Comparison of ENCODE assay signal across 12 cellular contexts in the genomic region with DNA sequence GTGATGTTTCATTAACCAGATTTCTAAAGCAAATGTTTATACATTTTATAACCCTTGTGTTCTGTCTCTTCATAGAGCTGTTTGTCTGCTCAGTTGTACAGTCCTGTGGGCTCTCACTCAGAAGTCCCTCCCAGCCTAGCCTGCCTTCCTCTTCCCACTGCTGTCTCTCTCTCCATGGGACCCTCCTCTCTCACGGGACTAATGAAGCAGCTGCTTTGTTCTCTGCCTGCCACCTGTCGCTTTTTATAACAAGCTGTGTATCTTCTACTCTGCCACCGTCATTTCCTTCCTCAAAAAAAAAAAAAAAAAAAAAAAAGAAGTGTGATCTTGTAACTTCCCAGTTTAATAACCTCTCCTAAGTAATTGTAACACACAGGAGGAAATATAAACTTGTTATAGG.
DNase-seq lines count a peak whose midpoint lies in the region; ATAC-seq, FAIRE-seq and TF ChIP-seq lines count a peak whose summit lies in the region.
"Had no signal": no experiment of that assay in that cellular context is flagged by ENCODE, and none has a peak within 500 bp of the region (broad histone marks: within the 10 kb centered on the region; RNA-seq: fewer than 3 reads in every experiment).

No MANE protein-coding gene starts in this region.

- H3K4me3 Mint-ChIP-seq in astrocyte (ENCODE audit: unreplicated experiment) = no peak overlapping the region
- no peak overlapping the region for H3K4me3 Mint-ChIP-seq in nephron progenitor cell
- H3K4me3 Mint-ChIP-seq: activated CD8-positive, alpha-beta T cell treated with anti-CD3 and anti-CD28 coated beads, Interleukin-2, amount 10 ng/mL, durations not matched to agents 7 days and 5 days had no signal

- no peaks in the 10 kb centered on the region for H3K27me3 Mint-ChIP-seq in astrocyte (ENCODE audit: low read depth, unreplicated experiment)
- peaks cover 5% of the 10 kb centered on the region for H3K27me3 Mint-ChIP-seq in nephron progenitor cell (ENCODE audit: low read depth, poor library complexity)

- peak overlapping the region; percentile 79 for H3K27ac Mint-ChIP-seq in astrocyte (ENCODE audit: unreplicated experiment)
- peak overlapping the region; percentile 82 for H3K27ac Mint-ChIP-seq in nephron progenitor cell
- H3K27ac Mint-ChIP-seq: activated CD8-positive, alpha-beta T cell treated with anti-CD3 and anti-CD28 coated beads, Interleukin-2, amount 10 ng/mL, durations not matched to agents 7 days and 5 days had no signal

- H3K36me3 ChIP-seq in DND-41 (ENCODE audit: insufficient read depth, low read length) (peaks cover 24% of the 10 kb centered on the region; the same call in 1 of the 2 replicates), astrocyte (ENCODE audit: insufficient read depth, low read length) (no peaks in the 10 kb centered on the region)
- H3K36me3 ChIP-seq: ovary had no signal

- no peak overlapping the region for H2AFZ ChIP-seq in DND-41 (ENCODE audit: low read depth, low read length)
- H2AFZ ChIP-seq in astrocyte (ENCODE audit: low read depth, low read length) = no peak overlapping the region

- peak; percentile 88 for ATAC-seq in DND-41 (ENCODE audit: insufficient read depth, low read depth)
- ATAC-seq: activated CD8-positive, alpha-beta T cell treated with anti-CD3 and anti-CD28 coated beads, Interleukin-2, amount 10 ng/mL, durations not matched to agents 7 days and 5 days had no signal

- H3K9me3 Mint-ChIP-seq in astrocyte (ENCODE audit: unreplicated experiment) = peaks cover 14% of the 10 kb centered on the region
- peaks cover 29% of the 10 kb centered on the region for H3K9me3 Mint-ChIP-seq in nephron progenitor cell

- H3K9me3 ChIP-seq in DND-41 (ENCODE audit: insufficient read depth, low read length, severe bottlenecking) (peaks cover 10% of the 10 kb centered on the region), astrocyte (ENCODE audit: insufficient read depth, low read depth, low read length) (peaks cover 4% of the 10 kb centered on the region)
- H3K9me3 ChIP-seq: ovary had no signal

- H3K4me1 ChIP-seq in DND-41 (ENCODE audit: insufficient read depth, low read length) = no peaks in the 10 kb centered on the region
- H3K4me1 ChIP-seq in astrocyte (ENCODE audit: insufficient read depth, low read length) = peaks cover 11% of the 10 kb centered on the region

- H3K9ac ChIP-seq in DND-41 (ENCODE audit: low read depth, low read length) (no peak overlapping the region), astrocyte (ENCODE audit: low read length) (no peak overlapping the region)

- H3K36me3 Mint-ChIP-seq in astrocyte (ENCODE audit: low read depth, unreplicated experiment) = peaks cover 18% of the 10 kb centered on the region
- peaks cover 70% of the 10 kb centered on the region for H3K36me3 Mint-ChIP-seq in nephron progenitor cell (ENCODE audit: low read depth)

- TF ChIP-seq POLR2A in NB4 (IDR thresholded peaks at IDR 0.05; ENCODE audit: extremely low read depth, insufficient read length) = no peak

- H3K27me3 ChIP-seq in DND-41 (ENCODE audit: insufficient read depth, low read length, poor library complexity) = no peaks in the 10 kb centered on the region
- H3K27me3 ChIP-seq in astrocyte (ENCODE audit: insufficient read depth, low read length) = no peaks in the 10 kb centered on the region
- H3K27me3 ChIP-seq: ovary had no signal

- H3K79me2 ChIP-seq in DND-41 (ENCODE audit: insufficient read depth, low read length) = peaks cover 20% of the 10 kb centered on the region
- H3K79me2 ChIP-seq in astrocyte (ENCODE audit: insufficient read depth, low read length) = no peaks in the 10 kb centered on the region

- H3K4me1 Mint-ChIP-seq in astrocyte (ENCODE audit: low read depth, unreplicated experiment) (peaks cover 23% of the 10 kb centered on the region), nephron progenitor cell (no peaks in the 10 kb centered on the region)

- no peak for FAIRE-seq in astrocyte (lab: Jason Lieb, UNC)
- FAIRE-seq: endometrium had no signal

- peak; percentile 51 for DNase-seq in DND-41
- peak; percentile 91 for DNase-seq in NB4 (ENCODE audit: low read depth)
- no peak for DNase-seq in astrocyte (ENCODE audit: low read depth)
- DNase-seq in nephron progenitor cell = no peak
- no peak for DNase-seq in NCI-H1105 (lab: John Stamatoyannopoulos, UW)
- no peak for DNase-seq in central memory CD4-positive, alpha-beta T cell
- no peak for DNase-seq in cerebellar cortex (ENCODE audit: low spot score)
- DNase-seq in stimulated activated CD8-positive, alpha-beta memory T cell treated with anti-CD3 and anti-CD28 coated beads, Interleukin-4, amount 100 ng/mL, for 48 hours = no peak
- DNase-seq: activated CD8-positive, alpha-beta T cell treated with anti-CD3 and anti-CD28 coated beads, Interleukin-2, amount 10 ng/mL, durations not matched to agents 7 days and 5 days; NCI-H226; ovary had no signal

- H3K27ac ChIP-seq in DND-41 (ENCODE audit: low read length) = no peak overlapping the region
- H3K27ac ChIP-seq in astrocyte (ENCODE audit: low read depth, low read length) = no peak overlapping the region
- H3K27ac ChIP-seq: ovary had no signal

- H4K20me1 ChIP-seq in DND-41 (ENCODE audit: insufficient read depth, low read length) (peaks cover 3% of the 10 kb centered on the region; the same call in 1 of the 2 replicates), astrocyte (ENCODE audit: insufficient read depth, low read length) (no peaks in the 10 kb centered on the region)

- H3K4me3 ChIP-seq in DND-41 (ENCODE audit: low read depth in 1 of 2, low read length in 2 of 2) (no peak overlapping the region), NB4 (ENCODE audit: low read depth, low read length) (no peak overlapping the region), astrocyte (ENCODE audit: insufficient read depth, low read depth, low read length) (no peak overlapping the region)
- H3K4me3 ChIP-seq: ovary had no signal

- TF ChIP-seq CTCF in DND-41 (IDR thresholded peaks at IDR 0.05; ENCODE audit: borderline replicate concordance, extremely low read depth, low read length, poor library complexity, severe bottlenecking) (no peak), NB4 (IDR thresholded peaks at IDR 0.05; ENCODE audit: low read depth, low read length) (no peak), astrocyte (IDR thresholded peaks at IDR 0.05; ENCODE audit: insufficient read depth, low read depth, low read length) (no peak), nephron progenitor cell (IDR thresholded peaks at IDR 0.05) (no peak)

- no peak overlapping the region for H3K4me2 ChIP-seq in DND-41 (ENCODE audit: insufficient read depth, low read length)
- H3K4me2 ChIP-seq in astrocyte (ENCODE audit: low read length) = no peak overlapping the region

Comparison
In these comparisons a context has a peak if more than half of its experiments do, and no peak if none do; other contexts are left out.
1. DNase-seq: peak in DND-41 (single experiment) and NB4 (single experiment); none in astrocyte (single experiment), nephron progenitor cell (single experiment), NCI-H1105 (single experiment), central memory CD4-positive, alpha-beta T cell (single experiment), cerebellar cortex (single experiment) and stimulated activated CD8-positive, alpha-beta memory T cell treated with anti-CD3 and anti-CD28 coated beads, Interleukin-4, amount 100 ng/mL, for 48 hours (single experiment).